In genomic region chrX:78839711-78840110, GRCh38 we compare ENCODE assay signal across 17 cellular contexts.
DNase-seq lines count a peak whose midpoint lies in the region; TF ChIP-seq lines count a peak whose summit lies in the region.
"Had no signal": no experiment of that assay in that cellular context is flagged by ENCODE, and none has a peak within 500 bp of the region (broad histone marks: within the 10 kb centered on the region; RNA-seq: fewer than 3 reads in every experiment).

No MANE protein-coding gene starts in this region.

- in situ Hi-C loops in mammary epithelial cell (cut with MboI; ENCODE audit: low sequenced_read_pairs in 2 of 2): no loop called here

- dilution Hi-C loops in mammary epithelial cell (cut with HindIII; ENCODE audit: low sequenced_read_pairs): no loop called here

- no peak overlapping the region for H3K23ac ChIP-seq in mesendoderm (ENCODE audit: low read length)

- BruUV-seq in MCF 10A (replicated peaks; lab: Mats Ljungman, UMichigan) (no TSS peak), mammary epithelial cell (replicated peaks; lab: Mats Ljungman, UMichigan) (no TSS peak)

- no peaks in the 10 kb centered on the region for H3K9me3 ChIP-seq in breast epithelium
- H3K9me3 ChIP-seq in mammary epithelial cell (replicated peaks; ENCODE audit: insufficient read depth, low read length): peaks cover 7% of the 10 kb centered on the region
- H3K9me3 ChIP-seq: BLaER1, HAP-1 had no signal

- H3K36me3 ChIP-seq in breast epithelium (no peaks in the 10 kb centered on the region), mammary epithelial cell (ENCODE audit: insufficient read depth, low read length) (no peaks in the 10 kb centered on the region), mesendoderm (ENCODE audit: control insufficient read depth, insufficient read depth, low read length) (no peaks in the 10 kb centered on the region)
- H3K36me3 ChIP-seq: BLaER1, HAP-1 had no signal

- no peaks in the 10 kb centered on the region for H3K36me3 Mint-ChIP-seq in MCF 10A (ENCODE audit: insufficient read depth, unreplicated experiment)
- H3K36me3 Mint-ChIP-seq: CD14-positive monocyte; CD4-positive, alpha-beta memory T cell; IgD-negative memory B cell had no signal

- no peak overlapping the region for H2AFZ ChIP-seq in mammary epithelial cell (ENCODE audit: low read depth, low read length)
- H2AFZ ChIP-seq: GM23248 had no signal

- H3K27ac ChIP-seq in breast epithelium (peak overlapping the region in 1 of 2 donors; percentile 12), mammary epithelial cell (ENCODE audit: insufficient read depth, low read depth, low read length) (no peak overlapping the region), mesendoderm (ENCODE audit: low read depth, low read length) (no peak overlapping the region)
- H3K27ac ChIP-seq: BLaER1, GM23248 had no signal

- no peak overlapping the region for H4K8ac ChIP-seq in mesendoderm (ENCODE audit: low read depth, low read length)

- no peak overlapping the region for H3K9ac ChIP-seq in mammary epithelial cell (ENCODE audit: insufficient read depth, low read length)
- no peak overlapping the region for H3K9ac ChIP-seq in mesendoderm (ENCODE audit: low read length)
- H3K9ac ChIP-seq: BLaER1, GM23248 had no signal

- H3K79me2 ChIP-seq in mammary epithelial cell (ENCODE audit: insufficient read depth, low read length): no peaks in the 10 kb centered on the region
- H3K79me2 ChIP-seq in mesendoderm (ENCODE audit: control insufficient read depth, insufficient read depth, low read length): no peaks in the 10 kb centered on the region

- no peak overlapping the region for H2BK5ac ChIP-seq in mesendoderm (ENCODE audit: low read length)

- H3K4me1 ChIP-seq in breast epithelium (no peaks in the 10 kb centered on the region), mammary epithelial cell (ENCODE audit: insufficient read depth, low read length) (no peaks in the 10 kb centered on the region), mesendoderm (ENCODE audit: control insufficient read depth, low read depth, low read length) (peaks cover 4% of the 10 kb centered on the region)
- H3K4me1 ChIP-seq: BLaER1, HAP-1 had no signal

- no peaks in the 10 kb centered on the region for H4K20me1 ChIP-seq in mammary epithelial cell (ENCODE audit: insufficient read depth, low read length)
- H4K20me1 ChIP-seq: BLaER1 had no signal

- no peak overlapping the region for H2BK120ac ChIP-seq in mesendoderm (ENCODE audit: low read depth, low read length)

- peak; percentile 43 for DNase-seq in MCF 10A (ENCODE audit: unreplicated experiment)
- no peak for DNase-seq in breast epithelium (ENCODE audit: low spot score in 2 of 2)
- peak; percentile 0 for DNase-seq in mammary epithelial cell
- peak; percentile 65 for DNase-seq in mesendoderm
- no peak for DNase-seq in stimulated activated naive CD4-positive, alpha-beta T cell treated with Interleukin-2 at 50 U/mL for 16 hours (lab: John Stamatoyannopoulos, UW)
- DNase-seq in NCI-H1092 (lab: John Stamatoyannopoulos, UW): no peak
- DNase-seq in HK-2 (ENCODE audit: unreplicated experiment): no peak
- DNase-seq: 8988T; CD4-positive, alpha-beta memory T cell; DMS153; DND-41; EL; GM23248 had no signal

- no peaks in the 10 kb centered on the region for H3K9me3 Mint-ChIP-seq in MCF 10A (ENCODE audit: unreplicated experiment)
- H3K9me3 Mint-ChIP-seq: IgD-negative memory B cell had no signal

- no peak overlapping the region for H3K18ac ChIP-seq in mesendoderm (ENCODE audit: low read length)

- H3K27ac Mint-ChIP-seq in MCF 10A (ENCODE audit: low read depth, unreplicated experiment): peak overlapping the region; percentile 27
- H3K27ac Mint-ChIP-seq: CD14-positive monocyte; CD4-positive, alpha-beta memory T cell; IgD-negative memory B cell had no signal

- WGBS in mammary epithelial cell (ENCODE audit: low coverage, missing lambda C conversion rate): 78% methylated on average over 2 of the region's 2 CpGs
- WGBS in mesendoderm (ENCODE audit: extremely low coverage, insufficient coverage, low lambda C conversion rate): no CpG with 5 or more reads among the region's 2 CpGs

- no peak for TF ChIP-seq CTCF in MCF 10A (IDR thresholded peaks at IDR 0.05; ENCODE audit: unreplicated experiment)
- TF ChIP-seq CTCF in breast epithelium (IDR thresholded peaks at IDR 0.05): no peak
- no peak for TF ChIP-seq CTCF in mammary epithelial cell (conservative IDR thresholded peaks at IDR 0.05 in 1 of 2, IDR thresholded peaks at IDR 0.05 in 1 of 2; ENCODE audit: extremely low read depth in 1 of 2, insufficient read depth in 1 of 2, low read depth in 1 of 2, low read length in 2 of 2)

- no peak for TF ChIP-seq POLR2A in breast epithelium (IDR thresholded peaks at IDR 0.05)

- POLR2A ChIA-PET in MCF 10A (lab: Yijun Ruan, JAX): no interaction called here

- no peak overlapping the region for H3K4me3 Mint-ChIP-seq in MCF 10A (ENCODE audit: unreplicated experiment)
- H3K4me3 Mint-ChIP-seq: CD14-positive monocyte; CD4-positive, alpha-beta memory T cell; IgD-negative memory B cell had no signal

- intact Hi-C loops in MCF 10A (cut with micrococcal nuclease) (no loop called here), breast epithelium (cut with DNase I; ENCODE audit: low total_unique reads) (no loop called here), mammary epithelial cell (cut with micrococcal nuclease) (no loop called here)

- H3K4me2 ChIP-seq in mammary epithelial cell (ENCODE audit: insufficient read depth, low read depth, low read length) (no peak overlapping the region), mesendoderm (ENCODE audit: low read length) (no peak overlapping the region)
- H3K4me2 ChIP-seq: BLaER1 had no signal

- CTCF ChIA-PET in MCF 10A (lab: Yijun Ruan, JAX): interaction anchor here (0.6 kb wide), 1 partner anchor 34 kb away, joined by 3 read pairs; no protein-coding TSS in a partner anchor
- CTCF ChIA-PET in mammary epithelial cell (lab: Charles Lee; ENCODE audit: low non-redundant PET): no interaction called here

- no peaks in the 10 kb centered on the region for H3K27me3 Mint-ChIP-seq in MCF 10A (ENCODE audit: insufficient read depth, unreplicated experiment)

- no peaks in the 10 kb centered on the region for H3K4me1 Mint-ChIP-seq in MCF 10A (ENCODE audit: insufficient read depth, unreplicated experiment)
- H3K4me1 Mint-ChIP-seq: CD14-positive monocyte; CD4-positive, alpha-beta memory T cell had no signal

- no peak overlapping the region for H4K5ac ChIP-seq in mesendoderm (ENCODE audit: low read length)

- no peak overlapping the region for H3K56ac ChIP-seq in mesendoderm (ENCODE audit: low read length)

- H2AK5ac ChIP-seq in mesendoderm (ENCODE audit: low read length): no peak overlapping the region

- H2BK15ac ChIP-seq in mesendoderm (replicated peaks; ENCODE audit: low read depth): no peak overlapping the region

- H3K4ac ChIP-seq in mesendoderm (ENCODE audit: low read depth, low read length): peak overlapping the region; percentile 8

- no peaks in the 10 kb centered on the region for H3K79me1 ChIP-seq in mesendoderm (ENCODE audit: low read length)

- H3K27me3 ChIP-seq in breast epithelium (peaks cover 0 to 36% of the 10 kb centered on the region in 2 donors), mammary epithelial cell (ENCODE audit: insufficient read depth, low read length) (no peaks in the 10 kb centered on the region), mesendoderm (ENCODE audit: insufficient read depth, low read length, poor library complexity) (no peaks in the 10 kb centered on the region)

- H3K4me3 ChIP-seq in breast epithelium (no peak overlapping the region), mammary epithelial cell (replicated peaks in 1 of 3; ENCODE audit: insufficient read depth in 1 of 3, low read depth in 2 of 3, low read length in 3 of 3) (no peak overlapping the region), mesendoderm (ENCODE audit: low read length) (no peak overlapping the region)
- H3K4me3 ChIP-seq: BLaER1, GM23248, HAP-1 had no signal

Comparison
In these comparisons a context has a peak if more than half of its experiments do, and no peak if none do; other contexts are left out.
1. DNase-seq: peak in MCF 10A (single experiment), mammary epithelial cell (single experiment) and mesendoderm (single experiment); none in breast epithelium (0 of 2), stimulated activated naive CD4-positive, alpha-beta T cell treated with Interleukin-2 at 50 U/mL for 16 hours (single experiment), NCI-H1092 (single experiment) and HK-2 (single experiment).